ENCODE assay signal across 20 cellular contexts in the genomic region with DNA sequence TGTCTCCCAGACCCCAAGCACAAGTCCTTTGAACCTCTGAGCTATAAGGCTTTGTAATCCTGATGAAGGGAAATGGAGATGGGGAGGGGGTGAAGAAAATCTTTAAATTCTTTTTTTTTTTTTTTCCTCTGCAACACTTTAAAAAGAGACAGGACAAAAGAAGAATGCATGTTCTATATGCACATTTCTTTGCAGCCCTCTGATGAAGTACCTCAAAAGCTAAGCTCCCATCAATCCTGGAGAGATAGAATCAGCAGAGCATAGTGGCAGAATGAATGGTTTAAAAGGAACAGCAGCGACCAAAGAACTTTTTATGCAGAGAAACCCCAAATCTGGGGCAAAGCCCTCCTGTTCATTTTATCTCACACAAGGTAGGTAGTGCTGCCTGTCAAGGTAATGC.
DNase-seq lines count a peak whose midpoint lies in the region; ATAC-seq, FAIRE-seq and TF ChIP-seq lines count a peak whose summit lies in the region.
"Had no signal": no experiment of that assay in that cellular context is flagged by ENCODE, and none has a peak within 500 bp of the region (broad histone marks: within the 10 kb centered on the region; RNA-seq: fewer than 3 reads in every experiment).

No MANE protein-coding gene starts in this region.

- TF ChIP-seq POLR2A in GM12878 (IDR thresholded peaks at IDR 0.05; ENCODE audit: low read depth, low read length), result no peak

- no peak overlapping the region for H4K8ac ChIP-seq in mesenchymal stem cell (ENCODE audit: low read length)

- H4K91ac ChIP-seq in mesenchymal stem cell (ENCODE audit: low read length), result no peak overlapping the region

- 0% methylated on average over 1 of the region's 1 CpG for WGBS in GM12878 (ENCODE audit: insufficient coverage, insufficient replicate concordance, low lambda C conversion rate, missing lambda C conversion rate)
- 0% methylated on average over 1 of the region's 1 CpG for WGBS in mesenchymal stem cell

- in situ Hi-C loops in GM12878 (cut with MboI), result no loop called here

- H3K4me2 ChIP-seq in BLaER1 (peak overlapping the region; percentile 79), GM12878 (ENCODE audit: control insufficient read depth, insufficient read depth) (no peak overlapping the region), mesenchymal stem cell (ENCODE audit: low read length, poor library complexity, severe bottlenecking) (no peak overlapping the region)
- H3K4me2 ChIP-seq: PC-9 had no signal

- no peaks in the 10 kb centered on the region for H3K79me1 ChIP-seq in mesenchymal stem cell (replicated peaks; ENCODE audit: low read length, poor library complexity, severe bottlenecking)

- no peak overlapping the region for H3K23ac ChIP-seq in mesenchymal stem cell (ENCODE audit: low read length in 2 of 2)

- CTCF ChIA-PET in GM12878 (lab: Yijun Ruan, JAX), result interaction anchor here (1.0 to 2.4 kb wide), 6 partner anchors 8 to 212 kb away, joined by 3 to 34 read pairs (median 8); no protein-coding TSS in a partner anchor

- SMC1A ChIA-PET in GM12878 (lab: Charles Lee; ENCODE audit: uncharacterized antibody, unreplicated experiment), result interaction anchor here (0.7 to 5.4 kb wide), 25 partner anchors 10 to 877 kb away, joined by 3 to 166 read pairs (median 13); a partner anchor contains a TSS

- 0 out of 2 replicates have a peak overlapping the region, but pooled peaks have one; percentile 2 for H3K4me3 ChIP-seq in BLaER1
- no peak overlapping the region for H3K4me3 ChIP-seq in GM12878
- H3K4me3 ChIP-seq in mesenchymal stem cell (ENCODE audit: insufficient read depth in 1 of 2, low read depth in 1 of 2, low read length in 2 of 2), result no peak overlapping the region
- H3K4me3 ChIP-seq: K562, PC-9 had no signal

- no peak overlapping the region for H2BK5ac ChIP-seq in mesenchymal stem cell (ENCODE audit: low read depth, low read length, poor library complexity, severe bottlenecking)

- DNase-seq in NAMALWA (ENCODE audit: low spot score) (peak; percentile 17), GM12878 (ENCODE audit: low read depth, low spot score) (no peak), mesenchymal stem cell (no peak), GM20000 (ENCODE audit: low spot score) (no peak), T-helper 17 cell (no peak)
- DNase-seq: CD4-positive, CD25-positive, alpha-beta regulatory T cell; COR-L47; GF-D8; H7; NCI-H1105 treated with DMSO at 0.1 percent for 48 hours; NCI-H1694; NCI-H2081 treated with DMSO at 0.1 percent for 48 hours; NCI-H748 treated with DMSO at 0.1 percent for 48 hours; NK-92 treated with Interleukin-12 subunit alpha and Interleukin-12 subunit beta, amount 100 ng/mL, for 24 hours; PC-9 had no signal

- no peak overlapping the region for H3K4ac ChIP-seq in mesenchymal stem cell (ENCODE audit: low read depth in 1 of 2, low read length in 2 of 2)

- TF ChIP-seq RAD21 in GM12878 (IDR thresholded peaks at IDR 0.05; ENCODE audit: insufficient read depth, low read depth, low read length), result no peak

- TF ChIP-seq EP300 in GM12878 (IDR thresholded peaks at IDR 0.05; ENCODE audit: borderline replicate concordance in 1 of 2, control insufficient read depth in 1 of 2, low read depth in 2 of 2, low read length in 2 of 2), result no peak

- RAD21 ChIA-PET in GM12878 (lab: Charles Lee; ENCODE audit: unreplicated experiment), result interaction anchor here (0.6 to 5.5 kb wide), 21 partner anchors 10 to 492 kb away, joined by 3 to 190 read pairs (median 7); a partner anchor contains a TSS

- no peak overlapping the region for H2BK15ac ChIP-seq in mesenchymal stem cell (ENCODE audit: low read depth, poor library complexity, severe bottlenecking)

- H4K20me1 ChIP-seq in BLaER1 (no peaks in the 10 kb centered on the region), GM12878 (ENCODE audit: control insufficient read depth, insufficient read depth) (no peaks in the 10 kb centered on the region)

- H3K9ac ChIP-seq in BLaER1, result peak overlapping the region; percentile 70; the same call in 1 of the 2 replicates
- no peak overlapping the region for H3K9ac ChIP-seq in GM12878 (ENCODE audit: control insufficient read depth, insufficient read depth, low read length)
- no peak overlapping the region for H3K9ac ChIP-seq in mesenchymal stem cell (ENCODE audit: low read length)

- no peak overlapping the region for H2BK12ac ChIP-seq in mesenchymal stem cell (ENCODE audit: low read length in 2 of 2)

- H3K27me3 Mint-ChIP-seq in T-helper 17 cell, result no peaks in the 10 kb centered on the region
- H3K27me3 Mint-ChIP-seq: CD4-positive, CD25-positive, alpha-beta regulatory T cell had no signal

- peak overlapping the region; percentile 71 for H3K27ac ChIP-seq in BLaER1
- 0 out of 2 replicates have a peak overlapping the region, but pooled peaks have one; percentile 32 for H3K27ac ChIP-seq in GM12878 (ENCODE audit: control insufficient read depth, insufficient read depth)
- H3K27ac ChIP-seq in mesenchymal stem cell (ENCODE audit: low read length, poor library complexity, severe bottlenecking), result no peak overlapping the region
- H3K27ac ChIP-seq: 22Rv1, PC-9 had no signal

- no peak overlapping the region for H2AK5ac ChIP-seq in mesenchymal stem cell (ENCODE audit: low read length, severe bottlenecking)

- H3K27me3 ChIP-seq in BLaER1, result no peaks in the 10 kb centered on the region
- H3K27me3 ChIP-seq in GM12878 (replicated peaks in 1 of 2; ENCODE audit: control insufficient read depth in 2 of 2, insufficient read depth in 2 of 2, low read length in 1 of 2), result no peaks in the 10 kb centered on the region
- H3K27me3 ChIP-seq in mesenchymal stem cell (ENCODE audit: control insufficient read depth in 1 of 2, insufficient read depth in 1 of 2, low read length in 2 of 2), result no peaks in the 10 kb centered on the region

- no peaks in the 10 kb centered on the region; the same call in 1 of the 2 replicates for H3K36me3 ChIP-seq in BLaER1
- no peaks in the 10 kb centered on the region for H3K36me3 ChIP-seq in GM12878 (ENCODE audit: control insufficient read depth in 2 of 2, insufficient read depth in 2 of 2, low read length in 1 of 2)
- no peaks in the 10 kb centered on the region for H3K36me3 ChIP-seq in mesenchymal stem cell (ENCODE audit: control insufficient read depth in 1 of 2, insufficient read depth in 2 of 2, low read depth in 1 of 2, low read length in 2 of 2)

- H3K4me1 Mint-ChIP-seq in T-helper 17 cell, result no peaks in the 10 kb centered on the region
- H3K4me1 Mint-ChIP-seq: CD4-positive, CD25-positive, alpha-beta regulatory T cell had no signal

- no peaks in the 10 kb centered on the region for H3K79me2 ChIP-seq in GM12878 (ENCODE audit: control insufficient read depth, insufficient read depth, low read length)

- no TSS peak for BruUV-seq in GM12878 (replicated peaks; lab: Mats Ljungman, UMichigan)

- H3K9me3 ChIP-seq in BLaER1, result peaks cover 34% of the 10 kb centered on the region
- no peaks in the 10 kb centered on the region for H3K9me3 ChIP-seq in GM12878 (replicated peaks; ENCODE audit: control insufficient read depth, insufficient read depth, low read length)
- H3K9me3 ChIP-seq in mesenchymal stem cell (ENCODE audit: control insufficient read depth, low read length), result no peaks in the 10 kb centered on the region
- no peaks in the 10 kb centered on the region for H3K9me3 ChIP-seq in T-helper 17 cell (ENCODE audit: control insufficient read depth, low read length, poor library complexity, severe bottlenecking)

- H3K18ac ChIP-seq in mesenchymal stem cell (ENCODE audit: low read depth in 1 of 2, low read length in 2 of 2), result peak overlapping the region in 1 of 2 experiments; percentile 54

- ATAC-seq in GM12878 (no peak), HG03139 (IDR thresholded peaks at IDR 0.05; ENCODE audit: unreplicated experiment) (no peak), GM18858 (IDR thresholded peaks at IDR 0.05; ENCODE audit: unreplicated experiment) (no peak), T-helper 17 cell (no peak)
- ATAC-seq: K562 had no signal

- no peaks in the 10 kb centered on the region for H3K36me3 Mint-ChIP-seq in T-helper 17 cell (ENCODE audit: low read depth)
- H3K36me3 Mint-ChIP-seq: CD4-positive, CD25-positive, alpha-beta regulatory T cell had no signal

- TF ChIP-seq CTCF in GM12878 (IDR thresholded peaks at IDR 0.05 in 2 of 3, conservative IDR thresholded peaks at IDR 0.05 in 1 of 3; ENCODE audit: control insufficient read depth in 2 of 3, extremely low read depth in 1 of 3, insufficient read depth in 1 of 3, low read depth in 3 of 3, low read length in 3 of 3) (no peak), GM20000 (IDR thresholded peaks at IDR 0.05; ENCODE audit: extremely low read depth, missing control alignments) (no peak)

- H2AFZ ChIP-seq in GM12878 (ENCODE audit: control insufficient read depth, low read depth, low read length), result no peak overlapping the region
- no peak overlapping the region for H2AFZ ChIP-seq in mesenchymal stem cell (ENCODE audit: low read depth, low read length)
- H2AFZ ChIP-seq: PC-9 had no signal

- H3K4me3 Mint-ChIP-seq in T-helper 17 cell, result no peak overlapping the region
- H3K4me3 Mint-ChIP-seq: CD4-positive, CD25-positive, alpha-beta regulatory T cell had no signal

- intact Hi-C loops in GM12878 (cut with micrococcal nuclease; ENCODE audit: unreplicated experiment), result loop anchor here (5.0 to 10.0 kb wide), 4 partner anchors 88 to 1245 kb away; a partner anchor contains a TSS

- no peak overlapping the region for H3K14ac ChIP-seq in mesenchymal stem cell (ENCODE audit: low read length in 2 of 2)

- H3K4me1 ChIP-seq in BLaER1, result peaks cover 88% of the 10 kb centered on the region
- peaks cover 30% of the 10 kb centered on the region for H3K4me1 ChIP-seq in GM12878 (ENCODE audit: control insufficient read depth, insufficient read depth, low read length)
- no peaks in the 10 kb centered on the region for H3K4me1 ChIP-seq in mesenchymal stem cell (ENCODE audit: control insufficient read depth, insufficient read depth, low read depth, low read length)

- FAIRE-seq in GM12878 (lab: Jason Lieb, UNC), result no peak
- FAIRE-seq: K562 had no signal

- POLR2A ChIA-PET in GM12878 (lab: Charles Lee), result interaction anchor here (0.6 to 3.5 kb wide), 8 partner anchors 9 to 197 kb away, joined by 4 to 48 read pairs (median 9); no protein-coding TSS in a partner anchor

- peak overlapping the region; percentile 5 for H2BK120ac ChIP-seq in mesenchymal stem cell (ENCODE audit: low read depth, low read length)

- H3K27ac Mint-ChIP-seq in T-helper 17 cell, result no peak overlapping the region
- H3K27ac Mint-ChIP-seq: CD4-positive, CD25-positive, alpha-beta regulatory T cell had no signal

TF ChIP-seq in GM12878, 131 proteins besides CTCF, POLR2A, EP300 and RAD21 (continues in another document):
- TF ChIP-seq CHD4 (IDR thresholded peaks at IDR 0.05), result no peak
- no peak for TF ChIP-seq DPF2 (IDR thresholded peaks at IDR 0.05)
- no peak for TF ChIP-seq SIX5 (IDR thresholded peaks at IDR 0.05; ENCODE audit: low read depth, low read length, severe bottlenecking)
- no peak for TF ChIP-seq STAT3 (IDR thresholded peaks at IDR 0.05; ENCODE audit: low read depth, low read length)
- TF ChIP-seq HDAC6 (IDR thresholded peaks at IDR 0.05; ENCODE audit: unreplicated experiment), result no peak
- TF ChIP-seq POLR2AphosphoS5 (IDR thresholded peaks at IDR 0.05; ENCODE audit: low read length), result no peak
- no peak for TF ChIP-seq RBBP5 (conservative IDR thresholded peaks at IDR 0.05)
- no peak for TF ChIP-seq ZZZ3 (IDR thresholded peaks at IDR 0.05; ENCODE audit: control insufficient read depth, insufficient read length, low read depth)
- no peak for TF ChIP-seq IRF4 (IDR thresholded peaks at IDR 0.05; ENCODE audit: low read depth, low read length)
- TF ChIP-seq NR2F1 (conservative IDR thresholded peaks at IDR 0.05), result no peak
